ENCODE assay signal across 10 cellular contexts in the genomic region with DNA sequence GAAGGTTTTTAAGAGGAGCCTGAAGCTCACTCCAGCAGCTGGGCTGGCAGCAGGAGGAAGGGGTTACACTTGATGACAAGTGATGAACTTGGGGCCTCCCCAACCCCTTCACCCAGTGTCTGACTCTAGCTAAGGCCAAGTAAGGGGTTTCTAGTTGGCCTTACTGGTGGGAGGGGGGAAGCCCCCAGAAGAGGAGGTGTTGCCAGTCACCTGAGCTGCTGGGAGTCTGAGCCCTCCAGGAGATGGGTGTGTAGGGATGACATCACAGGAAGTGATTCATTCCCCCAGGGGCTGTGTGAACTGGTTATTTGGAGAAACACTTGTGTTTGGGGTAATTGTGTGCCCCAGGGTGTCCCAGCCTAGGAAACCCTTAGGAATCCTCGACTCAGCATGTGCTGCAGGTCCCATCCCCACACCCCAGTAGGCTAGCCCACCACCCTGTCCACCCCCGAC. TPM values are rescaled to one million over a fixed set of nuclear protein-coding genes. Genes with fewer than 3 reads are reported as not detected.
A peak's percentile ranks its signal among the peaks of the same experiment; 100 is the strongest.
DNase-seq lines count a peak whose midpoint lies in the region; ATAC-seq, FAIRE-seq and TF ChIP-seq lines count a peak whose summit lies in the region.
"Had no signal": no experiment of that assay in that cellular context is flagged by ENCODE, and none has a peak within 500 bp of the region (broad histone marks: within the 10 kb centered on the region; RNA-seq: fewer than 3 reads in every experiment).

No MANE protein-coding gene starts in this region.

- H3K27me3 Mint-ChIP-seq in glutamatergic neuron (ENCODE audit: unreplicated experiment) = peaks cover 4% of the 10 kb centered on the region

- peaks cover 4% of the 10 kb centered on the region for H3K9me3 Mint-ChIP-seq in glutamatergic neuron (ENCODE audit: unreplicated experiment)
- H3K9me3 Mint-ChIP-seq: IgD-negative memory B cell had no signal

- TF ChIP-seq CTCF in bronchial epithelial cell (IDR thresholded peaks at IDR 0.05; ENCODE audit: insufficient read depth, low read length, severe bottlenecking) (no peak), prostate gland (IDR thresholded peaks at IDR 0.05) (no peak), glutamatergic neuron (IDR thresholded peaks at IDR 0.05; ENCODE audit: partially characterized antibody, unreplicated experiment) (no peak)

- no peaks in the 10 kb centered on the region for H3K36me3 Mint-ChIP-seq in glutamatergic neuron (ENCODE audit: unreplicated experiment)
- H3K36me3 Mint-ChIP-seq: IgD-negative memory B cell had no signal

- H3K9me3 ChIP-seq in prostate gland = no peaks in the 10 kb centered on the region

- peaks cover 2% of the 10 kb centered on the region for H3K4me1 Mint-ChIP-seq in glutamatergic neuron (ENCODE audit: low read depth, unreplicated experiment)

- H3K4me3 Mint-ChIP-seq in glutamatergic neuron (ENCODE audit: unreplicated experiment) = no peak overlapping the region

- peak; percentile 60 for ATAC-seq in HG02981 (IDR thresholded peaks at IDR 0.05; ENCODE audit: unreplicated experiment)
- peak; percentile 28; the same call in 2 of the 3 replicates for ATAC-seq in SK-N-SH treated with all-trans-retinoic acid at 6 μM for 48 hours

- peak; percentile 92 for FAIRE-seq in bronchial epithelial cell (lab: Jason Lieb, UNC)

- H3K36me3 ChIP-seq in bronchial epithelial cell (ENCODE audit: control insufficient read depth, insufficient read depth, low read length) (no peaks in the 10 kb centered on the region), prostate gland (no peaks in the 10 kb centered on the region)

- intact Hi-C loops in prostate gland (cut with DNase I) = no loop called here

- H3K4me3 ChIP-seq in bronchial epithelial cell (ENCODE audit: low read depth, low read length) = no peak overlapping the region
- H3K4me3 ChIP-seq in prostate gland = no peak overlapping the region

- no peak overlapping the region for H3K27ac Mint-ChIP-seq in glutamatergic neuron (ENCODE audit: unreplicated experiment)

- no peak overlapping the region for H3K27ac ChIP-seq in prostate gland

- peak; percentile 78 for DNase-seq in ELF-1 (ENCODE audit: low read depth, low spot score)
- DNase-seq in bronchial epithelial cell (ENCODE audit: low read depth) = peak; percentile 93
- peak; percentile 72 for DNase-seq in stimulated activated CD4-positive, alpha-beta T cell treated with anti-CD3 and anti-CD28 coated beads, Interleukin-15, amount 100 ng/mL, for 24 hours
- no peak for DNase-seq in dedifferentiated amniotic fluid mesenchymal stem cell (ENCODE audit: extremely low spot score)
- DNase-seq in prostate gland (ENCODE audit: low spot score) = no peak
- DNase-seq in glutamatergic neuron = no peak

- no peaks in the 10 kb centered on the region for H3K4me1 ChIP-seq in prostate gland (replicated peaks)

- no peaks in the 10 kb centered on the region for H3K27me3 ChIP-seq in bronchial epithelial cell (ENCODE audit: control insufficient read depth, insufficient read depth, low read length)
- H3K27me3 ChIP-seq in prostate gland (replicated peaks; ENCODE audit: insufficient read depth) = no peaks in the 10 kb centered on the region

- TF ChIP-seq POLR2A in prostate gland (IDR thresholded peaks at IDR 0.05) = no peak

- WGBS in prostate gland = 71% methylated on average over 2 of the region's 2 CpGs

TF ChIP-seq in SK-N-SH treated with all-trans-retinoic acid at 6 μM for 48 hours, 23 proteins besides CTCF, POLR2A, EP300 and RAD21:
- TF ChIP-seq TSHZ2 (CRISPR knock-in tag; IDR thresholded peaks at IDR 0.05) = no peak
- TF ChIP-seq TOX (CRISPR knock-in tag; IDR thresholded peaks at IDR 0.05; ENCODE audit: borderline replicate concordance) = no peak
- TF ChIP-seq GLIS3 (CRISPR knock-in tag; IDR thresholded peaks at IDR 0.05) = no peak
- TF ChIP-seq ZNF8 (CRISPR knock-in tag; IDR thresholded peaks at IDR 0.05) = no peak
- no peak for TF ChIP-seq ISL1 (CRISPR knock-in tag; IDR thresholded peaks at IDR 0.05)
- TF ChIP-seq ZFP3 (CRISPR knock-in tag; IDR thresholded peaks at IDR 0.05) = no peak
- TF ChIP-seq CSDC2 (CRISPR knock-in tag; IDR thresholded peaks at IDR 0.05) = no peak
- TF ChIP-seq POU6F1 (CRISPR knock-in tag; IDR thresholded peaks at IDR 0.05; ENCODE audit: borderline replicate concordance, low read depth) = no peak
- no peak for TF ChIP-seq ZNF565 (CRISPR knock-in tag; conservative IDR thresholded peaks at IDR 0.05; ENCODE audit: low read depth)
- TF ChIP-seq SNAI2 (CRISPR knock-in tag; IDR thresholded peaks at IDR 0.05) = no peak
- TF ChIP-seq CREB5 (CRISPR knock-in tag; IDR thresholded peaks at IDR 0.05; ENCODE audit: low read depth) = no peak
- no peak for TF ChIP-seq ZFP30 (CRISPR knock-in tag; IDR thresholded peaks at IDR 0.05)

RNA-seq across cellular contexts. Expression of gene PADI1, which starts 3.1 kb away (rescaled TPM):
- 11.8 and 32.8 TPM in 2 replicates for total RNA-seq in bronchial epithelial cell
- total RNA-seq in prostate gland = under 1 TPM; 0.18 to 0.34 TPM
- total RNA-seq in glutamatergic neuron (ENCODE audit: unreplicated experiment) = not detected

RNA-seq across cellular contexts. Expression of gene PADI3, which starts 40.9 kb away (rescaled TPM):
- total RNA-seq in bronchial epithelial cell (0.26 and 0.38 TPM in 2 replicates), prostate gland (1 to 10 TPM in 1 of 2 donors, under 1 TPM in 1; 0.18 to 1.2 TPM), glutamatergic neuron (ENCODE audit: unreplicated experiment) (not detected)
- total RNA-seq: liver had no signal

Comparison
In these comparisons a context has a peak if more than half of its experiments do, and no peak if none do; other contexts are left out.
1. DNase-seq: peak in ELF-1 (single experiment), bronchial epithelial cell (single experiment) and stimulated activated CD4-positive, alpha-beta T cell treated with anti-CD3 and anti-CD28 coated beads, Interleukin-15, amount 100 ng/mL, for 24 hours (single experiment); none in dedifferentiated amniotic fluid mesenchymal stem cell (single experiment), prostate gland (single experiment) and glutamatergic neuron (single experiment).